ENCODE assay signal across 15 cellular contexts in the genomic region with DNA sequence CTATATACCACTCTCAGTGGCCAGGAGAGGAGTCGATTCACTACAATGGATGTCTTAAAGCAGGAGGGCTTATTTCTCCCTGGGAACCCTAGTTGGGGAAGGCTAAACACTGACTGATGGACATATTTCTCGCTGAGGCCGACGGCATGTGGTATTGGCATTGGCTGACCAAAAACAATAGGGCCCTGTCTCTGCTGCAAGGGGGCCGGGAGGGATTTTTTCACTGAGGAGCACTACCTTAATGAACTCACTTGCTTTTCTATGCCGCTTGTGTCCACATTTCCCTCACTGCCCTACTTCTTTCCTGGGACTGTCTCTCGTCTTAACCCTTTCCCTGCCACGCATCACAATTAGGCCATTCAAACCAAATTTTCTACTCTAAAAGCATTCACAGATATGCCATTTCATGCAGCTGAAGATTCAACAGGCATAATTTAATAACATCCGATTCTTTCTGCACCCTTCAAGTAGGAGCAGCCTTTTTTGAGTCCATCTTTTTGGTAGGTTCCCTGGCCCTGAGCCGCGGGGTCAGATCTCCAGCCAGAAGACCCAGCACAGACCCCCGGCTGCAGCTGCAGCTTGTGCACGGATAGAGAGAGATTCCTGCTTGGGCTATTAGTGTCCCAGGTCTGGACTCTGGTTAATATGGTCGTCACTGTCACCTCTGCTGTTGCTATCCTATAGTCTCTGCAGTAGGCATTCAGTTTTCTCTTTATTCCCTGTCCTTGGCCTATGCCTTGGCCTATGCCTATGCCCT.
A peak's percentile ranks its signal among the peaks of the same experiment; 100 is the strongest.
DNase-seq lines count a peak whose midpoint lies in the region; ATAC-seq and TF ChIP-seq lines count a peak whose summit lies in the region.
"Had no signal": no experiment of that assay in that cellular context is flagged by ENCODE, and none has a peak within 500 bp of the region (broad histone marks: within the 10 kb centered on the region; RNA-seq: fewer than 3 reads in every experiment).

No MANE protein-coding gene starts in this region.

- TF ChIP-seq CTCF in heart right ventricle (IDR thresholded peaks at IDR 0.05) (no peak), right atrium auricular region (IDR thresholded peaks at IDR 0.05) (no peak), natural killer cell (IDR thresholded peaks at IDR 0.05) (no peak), thyroid gland (IDR thresholded peaks at IDR 0.05) (no peak)

- H3K9me3 ChIP-seq in heart right ventricle (no peaks in the 10 kb centered on the region), right atrium auricular region (no peaks in the 10 kb centered on the region), thyroid gland (no peaks in the 10 kb centered on the region)

- no peak for TF ChIP-seq POLR2A in thyroid gland (IDR thresholded peaks at IDR 0.05)

- no peaks in the 10 kb centered on the region for H3K27me3 Mint-ChIP-seq in natural killer cell (ENCODE audit: low read depth in 2 of 2)
- H3K27me3 Mint-ChIP-seq: central memory CD8-positive, alpha-beta T cell had no signal

- 55 to 57% methylated on average over 14 of the region's 14 CpGs for WGBS in heart right ventricle, 2 donors
- WGBS in thyroid gland, 2 donors = 63 to 70% methylated on average over 14 of the region's 14 CpGs

- H3K4me3 ChIP-seq in heart right ventricle = peak overlapping the region in 1 of 10 donors; percentile 2
- no peak overlapping the region for H3K4me3 ChIP-seq in right atrium auricular region
- H3K4me3 ChIP-seq in thyroid gland (replicated peaks in 1 of 3) = no peak overlapping the region

- H3K36me3 ChIP-seq in heart right ventricle (no peaks in the 10 kb centered on the region), right atrium auricular region (no peaks in the 10 kb centered on the region), thyroid gland (no peaks in the 10 kb centered on the region)

- H3K27me3 ChIP-seq in heart right ventricle (no peaks in the 10 kb centered on the region), right atrium auricular region (no peaks in the 10 kb centered on the region), thyroid gland (no peaks in the 10 kb centered on the region)

- no peaks in the 10 kb centered on the region for H3K9me3 Mint-ChIP-seq in natural killer cell
- H3K9me3 Mint-ChIP-seq: activated T-helper 1 cell treated with anti-CD3 and anti-CD28 coated beads, Interleukin-12 subunit alpha, Interleukin-12 subunit beta, Interleukin-2, Interleukin-4 antibody, amounts not matched to agents 30 ng/mL and 10 ng/mL and 1 ng/mL, durations not matched to agents 14 hours and 24 hours and 36 hours; central memory CD8-positive, alpha-beta T cell; T-helper 1 cell treated with Interleukin-12 subunit alpha and Interleukin-12 subunit beta and Interleukin-4 antibody, amounts not matched to agents 30 μg/mL and 1 μg/mL, for 36 hours had no signal

- H3K4me3 Mint-ChIP-seq in natural killer cell = no peak overlapping the region
- H3K4me3 Mint-ChIP-seq: activated T-helper 1 cell treated with anti-CD3 and anti-CD28 coated beads, Interleukin-12 subunit alpha, Interleukin-12 subunit beta, Interleukin-2, Interleukin-4 antibody, amounts not matched to agents 30 ng/mL and 10 ng/mL and 1 ng/mL, durations not matched to agents 14 hours and 24 hours and 36 hours; central memory CD8-positive, alpha-beta T cell; T-helper 1 cell treated with Interleukin-12 subunit alpha and Interleukin-12 subunit beta and Interleukin-4 antibody, amounts not matched to agents 30 μg/mL and 1 μg/mL, for 36 hours had no signal

- peak overlapping the region; percentile 44 to 54 for H3K27ac Mint-ChIP-seq in natural killer cell
- H3K27ac Mint-ChIP-seq: T-helper 1 cell treated with Interleukin-12 subunit alpha and Interleukin-12 subunit beta and Interleukin-4 antibody, amounts not matched to agents 30 μg/mL and 1 μg/mL, for 36 hours had no signal

- H3K36me3 Mint-ChIP-seq in natural killer cell = no peaks in the 10 kb centered on the region

- peaks cover 87 to 92% of the 10 kb centered on the region in 2 donors for H3K4me1 Mint-ChIP-seq in natural killer cell

- peak in 5 of 8 donors; percentile 3 to 23 (median 19) for ATAC-seq in heart right ventricle
- no peak for ATAC-seq in Right ventricle myocardium inferior
- no peak for ATAC-seq in natural killer cell
- ATAC-seq in HG03520 (IDR thresholded peaks at IDR 0.05; ENCODE audit: unreplicated experiment) = no peak
- ATAC-seq: HCT116 had no signal

- H3K27ac ChIP-seq in heart right ventricle = peak overlapping the region; percentile 18 to 84 (median 57)
- H3K27ac ChIP-seq in right atrium auricular region = peak overlapping the region; percentile 68 to 82
- peak overlapping the region; percentile 48 to 89 (median 71) for H3K27ac ChIP-seq in thyroid gland

- no peak for DNase-seq in heart right ventricle
- DNase-seq in Right ventricle myocardium inferior (ENCODE audit: missing footprints) = no peak
- DNase-seq in right atrium auricular region (ENCODE audit: low spot score) = no peak
- no peak for DNase-seq in natural killer cell
- DNase-seq in thyroid gland = no peak
- DNase-seq in activated effector memory CD4-positive, alpha-beta T cell treated with Interleukin-2 at 50 U/mL for 16 hours = no peak
- no peak for DNase-seq in dedifferentiated amniotic fluid mesenchymal stem cell (ENCODE audit: extremely low spot score)
- DNase-seq: activated CD4-positive, alpha-beta T cell treated with anti-CD3 and anti-CD28 coated beads, Interleukin-2, amount 50 U/mL, for 1 hour; Calu3; erythroblast had no signal

- H3K4me1 ChIP-seq in heart right ventricle (peaks cover 28 to 100% (median 95%) of the 10 kb centered on the region in 9 donors), right atrium auricular region (peaks cover 0 to 96% of the 10 kb centered on the region in 2 donors), thyroid gland (peaks cover 33 to 38% of the 10 kb centered on the region in 2 donors)

- intact Hi-C loops in heart right ventricle (cut with DNase I) (loop anchor here in 1 of 10 donors (10.0 kb wide), 1 partner anchor 46 kb away; no protein-coding TSS in a partner anchor), Right ventricle myocardium inferior (cut with DNase I) (no loop called here), natural killer cell (cut with micrococcal nuclease) (no loop called here), thyroid gland (cut with DNase I) (no loop called here)

Comparison
In these comparisons a context has a peak if more than half of its experiments do, and no peak if none do; other contexts are left out.
1. ATAC-seq: peak in heart right ventricle (5 of 8); none in Right ventricle myocardium inferior (single experiment), natural killer cell (0 of 3) and HG03520 (single experiment).
2. Peak in every context shown above with its lines, with median percentiles within 50 percentile points of each other: H3K27ac ChIP-seq.